Comparison of ENCODE assay signal across 13 cellular contexts in the genomic region with DNA sequence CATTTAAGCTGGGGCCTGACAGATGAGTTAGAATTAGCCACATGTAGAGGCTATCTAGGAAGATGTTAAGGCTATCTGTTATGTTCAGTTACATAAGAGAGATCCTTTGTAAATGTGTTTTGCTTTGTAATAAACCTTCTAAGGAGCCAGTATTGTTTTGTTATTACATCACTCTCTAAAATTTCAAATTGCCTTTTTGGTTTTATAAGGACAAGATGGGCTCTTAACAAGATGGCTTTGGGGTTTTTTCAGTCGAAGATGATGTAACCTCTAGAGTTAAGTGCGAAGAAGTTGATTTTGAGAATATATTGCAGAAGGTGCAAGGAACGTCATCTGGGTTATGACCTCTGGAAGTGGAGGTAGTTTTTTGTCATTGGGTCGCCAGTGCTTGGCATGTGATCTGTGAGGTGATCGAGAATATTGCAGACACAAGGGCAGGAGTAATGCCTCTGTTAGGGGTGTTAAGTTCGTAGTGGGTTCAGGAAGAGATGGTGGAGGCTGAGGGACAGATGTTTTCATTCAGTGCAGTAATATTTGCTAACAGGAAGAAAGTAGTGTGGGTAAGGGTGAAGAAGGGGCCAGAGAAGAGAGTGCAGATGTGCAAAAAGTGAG. TPM values are rescaled to one million over a fixed set of nuclear protein-coding genes. Genes with fewer than 3 reads are reported as not detected.
DNase-seq lines count a peak whose midpoint lies in the region; ATAC-seq, FAIRE-seq and TF ChIP-seq lines count a peak whose summit lies in the region.
"Had no signal": no experiment of that assay in that cellular context is flagged by ENCODE, and none has a peak within 500 bp of the region (broad histone marks: within the 10 kb centered on the region; RNA-seq: fewer than 3 reads in every experiment).

No MANE protein-coding gene starts in this region.

- TF ChIP-seq POLR2A in K562 (conservative IDR thresholded peaks at IDR 0.05) (no peak), prostate gland (IDR thresholded peaks at IDR 0.05) (no peak)

- H4K8ac ChIP-seq in mesendoderm (ENCODE audit: low read depth, low read length) = no peak overlapping the region

- H3K27ac Mint-ChIP-seq in GM23338 = peak overlapping the region; percentile 66
- H3K27ac Mint-ChIP-seq in naive thymus-derived CD8-positive, alpha-beta T cell = peak overlapping the region; percentile 0 to 81 (median 49)

- H2AFZ ChIP-seq in GM23338 = no peak overlapping the region
- no peak overlapping the region for H2AFZ ChIP-seq in K562 (ENCODE audit: low read depth, low read length)

- peaks cover 100% of the 10 kb centered on the region for H3K79me2 ChIP-seq in GM23338 (replicated peaks; ENCODE audit: insufficient read depth)
- peaks cover 99% of the 10 kb centered on the region for H3K79me2 ChIP-seq in K562 (ENCODE audit: control insufficient read depth, insufficient read depth, low read length)
- peaks cover 92% of the 10 kb centered on the region for H3K79me2 ChIP-seq in mesendoderm (ENCODE audit: control insufficient read depth, insufficient read depth, low read length)

- H3K27me3 ChIP-seq in BLaER1 treated with 17β-estradiol and CSF1 and Interleukin-3, amounts not matched to agents 10 nM and 100 nM = no peaks in the 10 kb centered on the region
- H3K27me3 ChIP-seq in GM23338 (ENCODE audit: insufficient read depth) = no peaks in the 10 kb centered on the region
- H3K27me3 ChIP-seq in K562 (ENCODE audit: control insufficient read depth in 2 of 2, insufficient read depth in 2 of 2, low read length in 2 of 2) = no peaks in the 10 kb centered on the region
- no peaks in the 10 kb centered on the region for H3K27me3 ChIP-seq in prostate gland (replicated peaks; ENCODE audit: insufficient read depth)
- H3K27me3 ChIP-seq in mesendoderm (ENCODE audit: insufficient read depth, low read length, poor library complexity) = no peaks in the 10 kb centered on the region
- H3K27me3 ChIP-seq: sigmoid colon had no signal

- peaks cover 3% of the 10 kb centered on the region; the same call in 2 of the 3 replicates for H3K36me3 Mint-ChIP-seq in GM23338 (ENCODE audit: low read depth)
- H3K36me3 Mint-ChIP-seq in naive thymus-derived CD8-positive, alpha-beta T cell = peaks cover 0 to 37% (median 5%) of the 10 kb centered on the region in 3 donors

- BruUV-seq in K562 (replicated peaks; lab: Mats Ljungman, UMichigan) = no TSS peak

- H3K9ac ChIP-seq in BLaER1 treated with 17β-estradiol and CSF1 and Interleukin-3, amounts not matched to agents 10 nM and 100 nM = no peak overlapping the region
- no peak overlapping the region for H3K9ac ChIP-seq in K562 (ENCODE audit: insufficient read depth in 1 of 2, low read depth in 2 of 2, low read length in 2 of 2)
- H3K9ac ChIP-seq in mesendoderm (ENCODE audit: low read length) = no peak overlapping the region

- TF ChIP-seq EP300 in K562 (IDR thresholded peaks at IDR 0.05; ENCODE audit: low read length) = no peak

- FAIRE-seq in K562 (lab: Jason Lieb, UNC) = no peak
- FAIRE-seq: G401.6 had no signal

- no peak overlapping the region for H2BK120ac ChIP-seq in mesendoderm (ENCODE audit: low read depth, low read length)

- no peak overlapping the region for H3K4ac ChIP-seq in mesendoderm (ENCODE audit: low read depth, low read length)

- peaks cover 100% of the 10 kb centered on the region in 11 experiments for H4K20me1 ChIP-seq in BLaER1 treated with 17β-estradiol and CSF1 and Interleukin-3, amounts not matched to agents 10 nM and 100 nM
- peaks cover 61% of the 10 kb centered on the region for H4K20me1 ChIP-seq in GM23338 (replicated peaks; ENCODE audit: insufficient read depth)
- peaks cover 38% of the 10 kb centered on the region for H4K20me1 ChIP-seq in K562 (replicated peaks; ENCODE audit: control insufficient read depth, insufficient read depth, low read length)

- no peak overlapping the region for H2AK5ac ChIP-seq in mesendoderm (ENCODE audit: low read length)

- TF ChIP-seq RAD21 in K562 (CRISPR knock-in tag; conservative IDR thresholded peaks at IDR 0.05 in 1 of 2, IDR thresholded peaks at IDR 0.05 in 1 of 2) = no peak

- peaks cover 4% of the 10 kb centered on the region for H3K27me3 Mint-ChIP-seq in GM23338 (ENCODE audit: insufficient read depth, low read depth, poor library complexity)
- H3K27me3 Mint-ChIP-seq in naive thymus-derived CD8-positive, alpha-beta T cell = no peaks in the 10 kb centered on the region

- no peaks in the 10 kb centered on the region for H3K9me3 Mint-ChIP-seq in GM23338
- H3K9me3 Mint-ChIP-seq in naive thymus-derived CD8-positive, alpha-beta T cell = no peaks in the 10 kb centered on the region

- WGBS in K562 (ENCODE audit: insufficient coverage, low coverage, missing lambda C conversion rate) = 64% methylated on average over 6 of the region's 6 CpGs
- 45% methylated on average over 6 of the region's 6 CpGs for WGBS in prostate gland
- 100% methylated on average over 3 of the region's 6 CpGs for WGBS in mesendoderm (ENCODE audit: extremely low coverage, insufficient coverage, low lambda C conversion rate)

- no peak overlapping the region for H3K23ac ChIP-seq in mesendoderm (ENCODE audit: low read length)

- H3K4me1 ChIP-seq in BLaER1 treated with 17β-estradiol and CSF1 and Interleukin-3, amounts not matched to agents 10 nM and 100 nM = peaks cover 28 to 73% (median 35%) of the 10 kb centered on the region in 10 experiments
- H3K4me1 ChIP-seq in GM23338 (ENCODE audit: insufficient read depth) (peaks cover 30% of the 10 kb centered on the region), K562 (replicated peaks in 1 of 2; ENCODE audit: control insufficient read depth in 2 of 2, insufficient read depth in 2 of 2, low read length in 2 of 2) (peaks cover 6 to 28% of the 10 kb centered on the region in 2 experiments; a peak in 4 of 5 replicates), prostate gland (replicated peaks) (peaks cover 7% of the 10 kb centered on the region), mesendoderm (ENCODE audit: control insufficient read depth, low read depth, low read length) (peaks cover 2% of the 10 kb centered on the region)

- H3K4me3 Mint-ChIP-seq in GM23338 = no peak overlapping the region; the same call in 2 of the 3 replicates
- H3K4me3 Mint-ChIP-seq in naive thymus-derived CD8-positive, alpha-beta T cell = peak overlapping the region; percentile 9 to 83 (median 66)

- ATAC-seq in GM23338 (no peak), K562 (peak; percentile 14; the same call in 2 of the 3 replicates), GM21423 (IDR thresholded peaks at IDR 0.05; ENCODE audit: unreplicated experiment) (no peak)
- ATAC-seq in naive thymus-derived CD8-positive, alpha-beta T cell = peak; percentile 31 to 56

- POLR2A ChIA-PET in K562 (lab: Yijun Ruan, JAX) = interaction anchor here (1.0 to 1.5 kb wide), 4 partner anchors 9 to 16 kb away, joined by 3 to 7 read pairs (median 3); no protein-coding TSS in a partner anchor
- POLR2A ChIA-PET in naive thymus-derived CD8-positive, alpha-beta T cell (lab: Charles Lee) = interaction anchor here (2.6 kb wide), 1 partner anchor 13 kb away, joined by 9 read pairs; a partner anchor contains a TSS

- H3K4me3 ChIP-seq in BLaER1 treated with 17β-estradiol and CSF1 and Interleukin-3, amounts not matched to agents 10 nM and 100 nM = no peak overlapping the region
- H3K4me3 ChIP-seq in GM23338 (no peak overlapping the region), K562 (no peak overlapping the region), prostate gland (no peak overlapping the region), mesendoderm (ENCODE audit: low read length) (no peak overlapping the region)
- H3K4me3 ChIP-seq: sigmoid colon had no signal

- in situ Hi-C loops in K562 (cut with MboI) = no loop called here

- no peak overlapping the region for H2BK15ac ChIP-seq in mesendoderm (replicated peaks; ENCODE audit: low read depth)

- no peak overlapping the region; a peak in 1 of 22 replicates for H3K27ac ChIP-seq in BLaER1 treated with 17β-estradiol and CSF1 and Interleukin-3, amounts not matched to agents 10 nM and 100 nM
- H3K27ac ChIP-seq in GM23338 (ENCODE audit: low read depth) = peak overlapping the region; percentile 43; the same call in 1 of the 2 replicates
- H3K27ac ChIP-seq in K562 (ENCODE audit: extremely low read depth, low read depth, low read length) = peak overlapping the region; percentile 18; the same call in 1 of the 3 replicates
- H3K27ac ChIP-seq in prostate gland = no peak overlapping the region
- no peak overlapping the region for H3K27ac ChIP-seq in mesendoderm (ENCODE audit: low read depth, low read length)

- H3K9me3 ChIP-seq in BLaER1 treated with 17β-estradiol and CSF1 and Interleukin-3, amounts not matched to agents 10 nM and 100 nM (replicated peaks in 1 of 11) = no peaks in the 10 kb centered on the region
- no peaks in the 10 kb centered on the region for H3K9me3 ChIP-seq in K562 (replicated peaks; ENCODE audit: control insufficient read depth, insufficient read depth, low read depth, low read length)
- no peaks in the 10 kb centered on the region for H3K9me3 ChIP-seq in prostate gland
- H3K9me3 ChIP-seq: sigmoid colon had no signal

- H2BK5ac ChIP-seq in mesendoderm (ENCODE audit: low read length) = no peak overlapping the region

- peaks cover 41% of the 10 kb centered on the region for H3K4me1 Mint-ChIP-seq in GM23338
- H3K4me1 Mint-ChIP-seq in naive thymus-derived CD8-positive, alpha-beta T cell = peaks cover 41 to 91% (median 84%) of the 10 kb centered on the region in 4 donors

- no peak overlapping the region for H3K18ac ChIP-seq in mesendoderm (ENCODE audit: low read length)

- DNase-seq in GM23338 (ENCODE audit: low spot score) (no peak), K562 (ENCODE audit: extremely low read depth in 1 of 4, low spot score in 3 of 4) (no peak), DMS53 (lab: John Stamatoyannopoulos, UW) (no peak), prostate gland (ENCODE audit: low spot score) (no peak), mesendoderm (no peak)
- DNase-seq in naive thymus-derived CD8-positive, alpha-beta T cell = no peak
- DNase-seq: activated gamma-delta T cell treated with Interleukin-2 at 50 U/mL for 16 hours, left cardiac atrium, NCI-H446 treated with DMSO at 0.1 percent for 48 hours, sigmoid colon had no signal

- peak overlapping the region; percentile 16 to 62 (median 31); a peak in 20 of 22 replicates for H3K4me2 ChIP-seq in BLaER1 treated with 17β-estradiol and CSF1 and Interleukin-3, amounts not matched to agents 10 nM and 100 nM
- H3K4me2 ChIP-seq in GM23338 (no peak overlapping the region), K562 (ENCODE audit: insufficient read depth, low read length) (no peak overlapping the region), mesendoderm (ENCODE audit: low read length) (no peak overlapping the region)

- H3K36me3 ChIP-seq in BLaER1 treated with 17β-estradiol and CSF1 and Interleukin-3, amounts not matched to agents 10 nM and 100 nM = peaks cover 15 to 80% (median 50%) of the 10 kb centered on the region in 11 experiments
- H3K36me3 ChIP-seq in GM23338 (ENCODE audit: insufficient read depth) = no peaks in the 10 kb centered on the region
- peaks cover 15% of the 10 kb centered on the region for H3K36me3 ChIP-seq in K562 (ENCODE audit: control insufficient read depth, insufficient read depth, low read length)
- H3K36me3 ChIP-seq in prostate gland = no peaks in the 10 kb centered on the region
- no peaks in the 10 kb centered on the region for H3K36me3 ChIP-seq in mesendoderm (ENCODE audit: control insufficient read depth, insufficient read depth, low read length)
- H3K36me3 ChIP-seq: sigmoid colon had no signal

- TF ChIP-seq CTCF in GM23338 (conservative IDR thresholded peaks at IDR 0.05; ENCODE audit: low read depth in 2 of 2) (no peak), K562 (IDR thresholded peaks at IDR 0.05 in 2 of 3, conservative IDR thresholded peaks at IDR 0.05 in 1 of 3; ENCODE audit: insufficient read depth in 2 of 3, low read depth in 1 of 3, low read length in 3 of 3) (no peak), prostate gland (IDR thresholded peaks at IDR 0.05) (no peak)

- no peak overlapping the region for H4K5ac ChIP-seq in mesendoderm (ENCODE audit: low read length)

- intact Hi-C loops in K562 (cut with micrococcal nuclease) = no loop called here
- intact Hi-C loops in prostate gland (cut with DNase I) = no loop called here

- no peaks in the 10 kb centered on the region for H3F3A ChIP-seq in GM23338 (replicated peaks; ENCODE audit: low read depth)

- H3K9me2 ChIP-seq in GM23338 (ENCODE audit: insufficient read depth) = no peaks in the 10 kb centered on the region

- H3K56ac ChIP-seq in mesendoderm (ENCODE audit: low read length) = no peak overlapping the region

- H3K79me1 ChIP-seq in mesendoderm (ENCODE audit: low read length) = peaks cover 10% of the 10 kb centered on the region

- peaks cover 2% of the 10 kb centered on the region for H3K9me1 ChIP-seq in K562 (ENCODE audit: control insufficient read depth, insufficient read depth, low read length)

- CTCF ChIA-PET in K562 (lab: Yijun Ruan, JAX; ENCODE audit: low intra/inter-chr PET ratio) = no interaction called here

RNA-seq across cellular contexts. Expression of a gene that starts 12.7 kb away (rescaled TPM):
- total RNA-seq in GM23338 (2014; rRNA removed; shearing (Covaris generic)) = 148 and 166 TPM in 2 replicates
- polyA plus RNA-seq in GM23338 (2016; fragmentation: Nextera tagmentation; extraction: Ambion mirVana) (98.8 and 109 TPM in 2 replicates), K562 (2011; rRNA removed) (118 and 129 TPM in 2 replicates), K562 (2014; fragmentation: Illumina TruSeq; extraction: Trizol) (95.7 and 105 TPM in 2 replicates), K562 (2014; fragmentation: Nextera tagmentation; extraction: Ambion mirVana) (10 to 100 TPM; 19.5 to 25.7 TPM), K562 (2014; rRNA removed) (150 and 179 TPM in 2 replicates)
- 64.2 and 98.3 TPM in 2 replicates for total RNA-seq in K562 (2011; cell fraction: chromatin; rRNA removed; ENCODE audit: low replicate concordance)
- 52.0 and 54.5 TPM in 2 replicates for total RNA-seq in K562 (2011; cell fraction: nucleolus; rRNA removed)
- 63.2 and 73.9 TPM in 2 replicates for total RNA-seq in K562 (2011; cell fraction: nucleoplasm; rRNA removed)
- total RNA-seq in K562 (2014; rRNA removed) (95.1 and 111 TPM in 2 replicates), K562 (2014; rRNA removed; fragmentation: Illumina TruSeq; extraction: Trizol) (86.6 and 88.2 TPM in 2 replicates), K562 (2015; rRNA removed; fragmentation: Illumina TruSeq; extraction: Trizol) (90.7 and 93.9 TPM in 2 replicates), K562 (2021) (78.5 and 95.2 TPM in 2 replicates), prostate gland (100 to 1,000 TPM; 145 to 189 TPM)
- 116 and 133 TPM in 2 replicates for polyA plus RNA-seq in K562 (2011; cell fraction: cytosol; rRNA removed)
- polyA plus RNA-seq in K562 (2011; cell fraction: nucleus; rRNA removed) = 41.7 and 49.3 TPM in 2 replicates
- polyA plus RNA-seq in K562 (2012) = 90.9 and 131 TPM in 2 replicates
- polyA minus RNA-seq in K562 (2011; rRNA and poly(A)+ RNA removed) = 160 and 181 TPM in 2 replicates
- 57.2 and 71.0 TPM in 2 replicates for polyA minus RNA-seq in K562 (2011; cell fraction: cytosol; rRNA and poly(A)+ RNA removed)
- polyA minus RNA-seq in K562 (2011; cell fraction: nucleus; rRNA and poly(A)+ RNA removed) = 53.3 and 75.0 TPM in 2 replicates
- total RNA-seq in naive thymus-derived CD8-positive, alpha-beta T cell = 100 to 1,000 TPM; 196 to 209 TPM
- 100 to 1,000 TPM; 163 to 193 (median 172) TPM for polyA plus RNA-seq in naive thymus-derived CD8-positive, alpha-beta T cell
- polyA plus RNA-seq in mesendoderm (2013, experiment 1 of 2) = 150 TPM
- 147 TPM for polyA plus RNA-seq in mesendoderm (2013, experiment 2 of 2)

Comparison
In these comparisons a context has a peak if more than half of its experiments do, and no peak if none do; other contexts are left out.
1. H3K27ac ChIP-seq: peak in GM23338 (single experiment) and K562 (single experiment); none in BLaER1 treated with 17β-estradiol and CSF1 and Interleukin-3, amounts not matched to agents 10 nM and 100 nM (0 of 11), prostate gland (0 of 2) and mesendoderm (single experiment).
2. H3K4me2 ChIP-seq: peak in BLaER1 treated with 17β-estradiol and CSF1 and Interleukin-3, amounts not matched to agents 10 nM and 100 nM (11 of 11); none in GM23338 (single experiment), K562 (single experiment) and mesendoderm (single experiment).
3. ATAC-seq: peak in K562 (single experiment) and naive thymus-derived CD8-positive, alpha-beta T cell (2 of 2); none in GM23338 (single experiment) and GM21423 (single experiment).